ENCODE assay signal across 16 cellular contexts in genomic region chr1:64881281-64881680, GRCh38.
DNase-seq lines count a peak whose midpoint lies in the region; ATAC-seq, FAIRE-seq and TF ChIP-seq lines count a peak whose summit lies in the region.
"Had no signal": no experiment of that assay in that cellular context is flagged by ENCODE, and none has a peak within 500 bp of the region (broad histone marks: within the 10 kb centered on the region; RNA-seq: fewer than 3 reads in every experiment).

No MANE protein-coding gene starts in this region.

- H3K4me3 Mint-ChIP-seq in activated naive CD8-positive, alpha-beta T cell treated with anti-CD3 and anti-CD28 coated beads, Interleukin-2, amount 50 U/mL, for 24 hours: no peak overlapping the region
- H3K4me3 Mint-ChIP-seq in activated naive CD8-positive, alpha-beta T cell treated with anti-CD3 and anti-CD28 coated beads for 36 hours: no peak overlapping the region
- H3K4me3 Mint-ChIP-seq in IgD-negative memory B cell: peak overlapping the region in 1 of 4 donors; percentile 10
- H3K4me3 Mint-ChIP-seq: activated naive CD4-positive, alpha-beta T cell treated with anti-CD3 and anti-CD28 coated beads, Interleukin-2, amount 50 U/mL, for 24 hours; nephron progenitor cell had no signal

- H3K9me3 Mint-ChIP-seq in activated naive CD8-positive, alpha-beta T cell treated with anti-CD3 and anti-CD28 coated beads, Interleukin-2, amount 50 U/mL, for 24 hours: no peaks in the 10 kb centered on the region
- no peaks in the 10 kb centered on the region for H3K9me3 Mint-ChIP-seq in activated naive CD8-positive, alpha-beta T cell treated with anti-CD3 and anti-CD28 coated beads for 36 hours
- no peaks in the 10 kb centered on the region for H3K9me3 Mint-ChIP-seq in IgD-negative memory B cell
- H3K9me3 Mint-ChIP-seq: activated naive CD4-positive, alpha-beta T cell treated with anti-CD3 and anti-CD28 coated beads, Interleukin-2, amount 50 U/mL, for 24 hours; nephron progenitor cell had no signal

- TF ChIP-seq CTCF in epithelial cell of esophagus (IDR thresholded peaks at IDR 0.05; ENCODE audit: insufficient read depth, low read depth, low read length, missing control alignments): no peak
- no peak for TF ChIP-seq CTCF in D721Med (IDR thresholded peaks at IDR 0.05; ENCODE audit: insufficient read depth, missing control alignments)

- no peak overlapping the region for H3K4me3 ChIP-seq in epithelial cell of esophagus (ENCODE audit: low read length)
- H3K4me3 ChIP-seq: coronary artery, gastrocnemius medialis had no signal

- H3K27me3 Mint-ChIP-seq in activated naive CD8-positive, alpha-beta T cell treated with anti-CD3 and anti-CD28 coated beads, Interleukin-2, amount 50 U/mL, for 24 hours: no peaks in the 10 kb centered on the region
- no peaks in the 10 kb centered on the region for H3K27me3 Mint-ChIP-seq in activated naive CD8-positive, alpha-beta T cell treated with anti-CD3 and anti-CD28 coated beads for 36 hours
- H3K27me3 Mint-ChIP-seq in IgD-negative memory B cell: no peaks in the 10 kb centered on the region
- H3K27me3 Mint-ChIP-seq: activated naive CD4-positive, alpha-beta T cell treated with anti-CD3 and anti-CD28 coated beads, Interleukin-2, amount 50 U/mL, for 24 hours had no signal

- FAIRE-seq in D721Med (lab: Jason Lieb, UNC): no peak
- FAIRE-seq: HepG2 had no signal

- ATAC-seq in activated naive CD8-positive, alpha-beta T cell treated with anti-CD3 and anti-CD28 coated beads, Interleukin-2, amount 50 U/mL, for 24 hours: peak; percentile 16
- no peak for ATAC-seq in HG03457 (IDR thresholded peaks at IDR 0.05; ENCODE audit: unreplicated experiment)
- ATAC-seq: gastrocnemius medialis, HepG2 had no signal

- peaks cover 40% of the 10 kb centered on the region for H3K36me3 Mint-ChIP-seq in activated naive CD8-positive, alpha-beta T cell treated with anti-CD3 and anti-CD28 coated beads, Interleukin-2, amount 50 U/mL, for 24 hours (ENCODE audit: low read depth)
- H3K36me3 Mint-ChIP-seq in activated naive CD8-positive, alpha-beta T cell treated with anti-CD3 and anti-CD28 coated beads for 36 hours: peaks cover 43% of the 10 kb centered on the region
- H3K36me3 Mint-ChIP-seq in IgD-negative memory B cell: peaks cover 5% of the 10 kb centered on the region

- DNase-seq in activated naive CD8-positive, alpha-beta T cell treated with anti-CD3 and anti-CD28 coated beads, Interleukin-2, amount 50 U/mL, for 24 hours: no peak
- no peak for DNase-seq in activated naive CD8-positive, alpha-beta T cell treated with anti-CD3 and anti-CD28 coated beads for 36 hours
- DNase-seq in epithelial cell of esophagus (ENCODE audit: low read depth): peak; percentile 24
- DNase-seq in stromal cell of bone marrow (ENCODE audit: low read depth): peak; percentile 62
- DNase-seq in D721Med (ENCODE audit: insufficient read length, low spot score): no peak
- DNase-seq in SKM-1 treated with dmso at 0.1 percent for 144 hours (lab: John Stamatoyannopoulos, UW; ENCODE audit: unreplicated experiment): no peak
- DNase-seq: activated CD4-positive, alpha-beta T cell treated with anti-CD3 and anti-CD28 coated beads, Interleukin-2, amount 50 U/mL, for 4 hours; gastrocnemius medialis; GF-D8; NCI-H1930; nephron progenitor cell had no signal

- peaks cover 60% of the 10 kb centered on the region for H3K4me1 Mint-ChIP-seq in activated naive CD8-positive, alpha-beta T cell treated with anti-CD3 and anti-CD28 coated beads, Interleukin-2, amount 50 U/mL, for 24 hours
- H3K4me1 Mint-ChIP-seq in activated naive CD8-positive, alpha-beta T cell treated with anti-CD3 and anti-CD28 coated beads for 36 hours: peaks cover 51% of the 10 kb centered on the region
- peaks cover 27 to 35% (median 28%) of the 10 kb centered on the region in 3 donors for H3K4me1 Mint-ChIP-seq in IgD-negative memory B cell

- H3K27ac Mint-ChIP-seq in activated naive CD8-positive, alpha-beta T cell treated with anti-CD3 and anti-CD28 coated beads, Interleukin-2, amount 50 U/mL, for 24 hours: no peak overlapping the region
- no peak overlapping the region for H3K27ac Mint-ChIP-seq in activated naive CD8-positive, alpha-beta T cell treated with anti-CD3 and anti-CD28 coated beads for 36 hours
- peak overlapping the region in 2 of 3 donors; percentile 41 to 71 for H3K27ac Mint-ChIP-seq in IgD-negative memory B cell
- H3K27ac Mint-ChIP-seq: activated naive CD4-positive, alpha-beta T cell treated with anti-CD3 and anti-CD28 coated beads, Interleukin-2, amount 50 U/mL, for 24 hours; nephron progenitor cell had no signal

Comparison
In these comparisons a context has a peak if more than half of its experiments do, and no peak if none do; other contexts are left out.
1. DNase-seq: peak in epithelial cell of esophagus (single experiment) and stromal cell of bone marrow (single experiment); none in activated naive CD8-positive, alpha-beta T cell treated with anti-CD3 and anti-CD28 coated beads, Interleukin-2, amount 50 U/mL, for 24 hours (single experiment), activated naive CD8-positive, alpha-beta T cell treated with anti-CD3 and anti-CD28 coated beads for 36 hours (single experiment), D721Med (single experiment) and SKM-1 treated with dmso at 0.1 percent for 144 hours (single experiment).
2. H3K27ac Mint-ChIP-seq: peak in IgD-negative memory B cell (2 of 3); none in activated naive CD8-positive, alpha-beta T cell treated with anti-CD3 and anti-CD28 coated beads, Interleukin-2, amount 50 U/mL, for 24 hours (single experiment) and activated naive CD8-positive, alpha-beta T cell treated with anti-CD3 and anti-CD28 coated beads for 36 hours (single experiment).